8 cellular contexts compared by ENCODE assay signal in the genomic region with DNA sequence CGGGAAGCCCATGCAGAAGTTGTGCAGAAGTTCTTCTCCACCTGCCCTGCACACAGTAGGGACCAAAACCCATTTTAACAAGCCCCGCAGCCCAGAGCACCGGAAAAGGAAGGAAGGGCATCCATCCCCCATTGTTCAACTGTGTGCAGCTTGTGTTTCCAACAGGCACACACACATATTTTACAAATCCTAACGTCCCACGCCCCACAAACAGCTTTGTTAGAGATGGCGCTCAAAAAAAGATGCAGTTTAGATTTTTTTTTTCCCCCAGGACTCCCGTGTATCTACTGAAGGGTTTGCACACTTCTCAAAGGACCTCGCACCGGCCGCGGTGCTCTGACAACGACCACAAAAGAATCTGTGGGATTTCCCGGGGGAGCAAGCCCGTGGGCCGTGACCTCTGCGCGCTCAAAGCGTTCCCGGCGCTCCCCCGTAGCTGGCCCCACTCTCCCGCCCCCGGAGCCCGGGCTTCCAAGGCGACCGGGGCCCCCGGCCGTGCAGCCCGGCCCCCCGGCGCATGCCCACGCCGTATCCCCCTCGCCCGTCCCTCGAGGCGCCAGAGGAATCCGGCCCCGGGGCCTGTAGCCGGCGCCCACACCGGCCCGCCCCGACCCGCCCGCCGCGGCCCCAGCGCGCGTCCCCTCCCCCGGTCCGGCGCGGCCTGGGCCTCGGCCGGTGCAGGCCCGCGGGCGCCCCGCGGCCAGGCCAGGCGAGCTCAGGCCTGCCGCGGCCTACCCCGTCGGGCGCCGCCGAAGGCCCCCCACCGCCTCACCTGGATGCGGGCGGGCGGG. TPM values are rescaled to one million over a fixed set of nuclear protein-coding genes. Genes with fewer than 3 reads are reported as not detected.
A peak's percentile ranks its signal among the peaks of the same experiment; 100 is the strongest.
DNase-seq lines count a peak whose midpoint lies in the region; ATAC-seq, FAIRE-seq and TF ChIP-seq lines count a peak whose summit lies in the region.

No MANE protein-coding gene starts in this region.

- H3K27me3 ChIP-seq in dorsolateral prefrontal cortex (no peaks in the 10 kb centered on the region), upper lobe of left lung (no peaks in the 10 kb centered on the region)

- peaks cover 19% of the 10 kb centered on the region for H3K4me1 ChIP-seq in A549
- peaks cover 29% of the 10 kb centered on the region for H3K4me1 ChIP-seq in mucosa of descending colon (ENCODE audit: low read depth)
- peaks cover 43 to 53% (median 47%) of the 10 kb centered on the region in 4 donors for H3K4me1 ChIP-seq in upper lobe of left lung

- H3K27ac Mint-ChIP-seq in T-helper 2 cell treated with Interferon-gamma antibody and Interleukin-4, amounts not matched to agents 5 μg/mL and 100 μg/mL, for 36 hours = peak overlapping the region; percentile 86

- no peaks in the 10 kb centered on the region for H3K9me3 Mint-ChIP-seq in T-helper 2 cell treated with Interferon-gamma antibody and Interleukin-4, amounts not matched to agents 5 μg/mL and 100 μg/mL, for 36 hours

- peak overlapping the region; percentile 58 for H3K4me3 ChIP-seq in A549
- peak overlapping the region; percentile 50 to 98 (median 79) for H3K4me3 ChIP-seq in dorsolateral prefrontal cortex
- H3K4me3 ChIP-seq in mucosa of descending colon = peak overlapping the region; percentile 59
- peak overlapping the region; percentile 27 to 96 (median 88) for H3K4me3 ChIP-seq in upper lobe of left lung

- intact Hi-C loops in dorsolateral prefrontal cortex (cut with DNase I) (loop anchor here (5.0 to 10.0 kb wide), 3 partner anchors 63 to 250 kb away; a partner anchor contains a TSS), mucosa of descending colon (cut with DNase I, micrococcal nuclease) (no loop called here)

- TF ChIP-seq CTCF in A549 (IDR thresholded peaks at IDR 0.05) = no peak
- no peak for TF ChIP-seq CTCF in dorsolateral prefrontal cortex (IDR thresholded peaks at IDR 0.05 in 54 of 56, conservative IDR thresholded peaks at IDR 0.05 in 2 of 56; ENCODE audit: low read depth in 1 of 56, partially characterized antibody in 56 of 56)
- no peak for TF ChIP-seq CTCF in mucosa of descending colon (IDR thresholded peaks at IDR 0.05)
- TF ChIP-seq CTCF in upper lobe of left lung (IDR thresholded peaks at IDR 0.05) = no peak

- no peak for DNase-seq in A549 (ENCODE audit: low read depth in 1 of 2, low spot score in 1 of 2)
- DNase-seq in T-helper 2 cell treated with Interferon-gamma antibody and Interleukin-4, amounts not matched to agents 5 μg/mL and 100 μg/mL, for 36 hours (ENCODE audit: low spot score) = peak; percentile 46
- no peak for DNase-seq in dorsolateral prefrontal cortex
- peak in 2 of 3 donors; percentile 12 to 41 for DNase-seq in mucosa of descending colon
- DNase-seq in upper lobe of left lung = peak in 1 of 2 donors; percentile 87
- no peak for DNase-seq in islet precursor cell

- H3K9me3 ChIP-seq in A549 = no peaks in the 10 kb centered on the region
- H3K9me3 ChIP-seq in mucosa of descending colon = no peaks in the 10 kb centered on the region
- no peaks in the 10 kb centered on the region for H3K9me3 ChIP-seq in upper lobe of left lung

- H3K4me3 Mint-ChIP-seq in T-helper 2 cell treated with Interferon-gamma antibody and Interleukin-4, amounts not matched to agents 5 μg/mL and 100 μg/mL, for 36 hours = peak overlapping the region; percentile 99

- ATAC-seq in A549 = peak in 1 of 2 experiments; percentile 66; a peak in 3 of 6 replicates
- peak; percentile 22 for ATAC-seq in GM18867 (IDR thresholded peaks at IDR 0.05; ENCODE audit: unreplicated experiment)
- peak; percentile 22 for ATAC-seq in HG03135 (IDR thresholded peaks at IDR 0.05; ENCODE audit: unreplicated experiment)
- ATAC-seq in mucosa of descending colon = peak; percentile 9
- ATAC-seq in upper lobe of left lung (ENCODE audit: low FRiP score in 2 of 2) = peak in 1 of 2 donors; percentile 4

- no peak for TF ChIP-seq RAD21 in A549 (conservative IDR thresholded peaks at IDR 0.05 in 1 of 2, IDR thresholded peaks at IDR 0.05 in 1 of 2)

- peak overlapping the region; percentile 80 for H3K4me2 ChIP-seq in A549

- H3K36me3 ChIP-seq in mucosa of descending colon (ENCODE audit: low read depth) = no peaks in the 10 kb centered on the region
- H3K36me3 ChIP-seq in upper lobe of left lung = no peaks in the 10 kb centered on the region

- H3K27ac ChIP-seq in A549 (peak overlapping the region; percentile 89 to 99), dorsolateral prefrontal cortex (peak overlapping the region in 28 of 59 donors; percentile 1 to 84 (median 60)), upper lobe of left lung (peak overlapping the region; percentile 67 to 90 (median 78))

- TF ChIP-seq EP300 in A549 (IDR thresholded peaks at IDR 0.05) (no peak), upper lobe of left lung (IDR thresholded peaks at IDR 0.05) (no peak)

- H3K27me3 Mint-ChIP-seq in T-helper 2 cell treated with Interferon-gamma antibody and Interleukin-4, amounts not matched to agents 5 μg/mL and 100 μg/mL, for 36 hours (ENCODE audit: low read depth) = no peaks in the 10 kb centered on the region

- WGBS in A549 (ENCODE audit: missing lambda C conversion rate) = 0% methylated on average over 7 of the region's 74 CpGs
- WGBS in upper lobe of left lung, 2 donors = 0% methylated on average over 4 to 23 of the region's 74 CpGs

- TF ChIP-seq POLR2A in A549 (IDR thresholded peaks at IDR 0.05; ENCODE audit: low read length) = no peak
- no peak for TF ChIP-seq POLR2A in upper lobe of left lung (IDR thresholded peaks at IDR 0.05)

- peaks cover 30% of the 10 kb centered on the region for H3K4me1 Mint-ChIP-seq in T-helper 2 cell treated with Interferon-gamma antibody and Interleukin-4, amounts not matched to agents 5 μg/mL and 100 μg/mL, for 36 hours (ENCODE audit: low read depth)

- CTCF ChIA-PET in A549 (lab: Yijun Ruan, JAX) = interaction anchor here (0.8 to 4.1 kb wide), 5 partner anchors 10 to 60 kb away, joined by 3 to 28 read pairs (median 3); a partner anchor contains a TSS

- peaks cover 14% of the 10 kb centered on the region for H3K36me3 Mint-ChIP-seq in T-helper 2 cell treated with Interferon-gamma antibody and Interleukin-4, amounts not matched to agents 5 μg/mL and 100 μg/mL, for 36 hours (ENCODE audit: low read depth)

- POLR2A ChIA-PET in A549 (lab: Yijun Ruan, JAX) = interaction anchor here (1.6 kb wide), 1 partner anchor 61 kb away, joined by 15 read pairs; a partner anchor contains a TSS

- FAIRE-seq in A549 (lab: Jason Lieb, UNC) = no peak

TF ChIP-seq in A549, 52 proteins besides CTCF, POLR2A, EP300 and RAD21 (continues in another document):
- TF ChIP-seq ZFP36 (IDR thresholded peaks at IDR 0.05; ENCODE audit: borderline replicate concordance, partially characterized antibody) (no peak), ESRRA (IDR thresholded peaks at IDR 0.05; ENCODE audit: borderline replicate concordance, low read length) (no peak), PHF8 (IDR thresholded peaks at IDR 0.05; ENCODE audit: borderline replicate concordance, low read depth) (no peak), SREBF2 (IDR thresholded peaks at IDR 0.05) (no peak), JUN (IDR thresholded peaks at IDR 0.05) (no peak)
- TF ChIP-seq, protein P1, sequence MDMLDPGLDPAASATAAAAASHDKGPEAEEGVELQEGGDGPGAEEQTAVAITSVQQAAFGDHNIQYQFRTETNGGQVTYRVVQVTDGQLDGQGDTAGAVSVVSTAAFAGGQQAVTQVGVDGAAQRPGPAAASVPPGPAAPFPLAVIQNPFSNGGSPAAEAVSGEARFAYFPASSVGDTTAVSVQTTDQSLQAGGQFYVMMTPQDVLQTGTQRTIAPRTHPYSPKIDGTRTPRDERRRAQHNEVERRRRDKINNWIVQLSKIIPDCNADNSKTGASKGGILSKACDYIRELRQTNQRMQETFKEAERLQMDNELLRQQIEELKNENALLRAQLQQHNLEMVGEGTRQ (IDR thresholded peaks at IDR 0.05) = no peak
- TF ChIP-seq, protein P2, sequence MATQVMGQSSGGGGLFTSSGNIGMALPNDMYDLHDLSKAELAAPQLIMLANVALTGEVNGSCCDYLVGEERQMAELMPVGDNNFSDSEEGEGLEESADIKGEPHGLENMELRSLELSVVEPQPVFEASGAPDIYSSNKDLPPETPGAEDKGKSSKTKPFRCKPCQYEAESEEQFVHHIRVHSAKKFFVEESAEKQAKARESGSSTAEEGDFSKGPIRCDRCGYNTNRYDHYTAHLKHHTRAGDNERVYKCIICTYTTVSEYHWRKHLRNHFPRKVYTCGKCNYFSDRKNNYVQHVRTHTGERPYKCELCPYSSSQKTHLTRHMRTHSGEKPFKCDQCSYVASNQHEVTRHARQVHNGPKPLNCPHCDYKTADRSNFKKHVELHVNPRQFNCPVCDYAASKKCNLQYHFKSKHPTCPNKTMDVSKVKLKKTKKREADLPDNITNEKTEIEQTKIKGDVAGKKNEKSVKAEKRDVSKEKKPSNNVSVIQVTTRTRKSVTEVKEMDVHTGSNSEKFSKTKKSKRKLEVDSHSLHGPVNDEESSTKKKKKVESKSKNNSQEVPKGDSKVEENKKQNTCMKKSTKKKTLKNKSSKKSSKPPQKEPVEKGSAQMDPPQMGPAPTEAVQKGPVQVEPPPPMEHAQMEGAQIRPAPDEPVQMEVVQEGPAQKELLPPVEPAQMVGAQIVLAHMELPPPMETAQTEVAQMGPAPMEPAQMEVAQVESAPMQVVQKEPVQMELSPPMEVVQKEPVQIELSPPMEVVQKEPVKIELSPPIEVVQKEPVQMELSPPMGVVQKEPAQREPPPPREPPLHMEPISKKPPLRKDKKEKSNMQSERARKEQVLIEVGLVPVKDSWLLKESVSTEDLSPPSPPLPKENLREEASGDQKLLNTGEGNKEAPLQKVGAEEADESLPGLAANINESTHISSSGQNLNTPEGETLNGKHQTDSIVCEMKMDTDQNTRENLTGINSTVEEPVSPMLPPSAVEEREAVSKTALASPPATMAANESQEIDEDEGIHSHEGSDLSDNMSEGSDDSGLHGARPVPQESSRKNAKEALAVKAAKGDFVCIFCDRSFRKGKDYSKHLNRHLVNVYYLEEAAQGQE (IDR thresholded peaks at IDR 0.05) = no peak

RNA-seq across cellular contexts. Expression of a gene that starts 0.5 kb away (rescaled TPM):
- 39.3 and 44.4 TPM in 2 replicates for polyA plus RNA-seq in A549 (2011; rRNA removed)
- 54.2 and 60.8 TPM in 2 replicates for polyA plus RNA-seq in A549 (2012; cell fraction: cytosol; rRNA removed)
- polyA plus RNA-seq in A549 (2012; cell fraction: nucleus; rRNA removed) = 45.8 TPM in 2 replicates
- polyA plus RNA-seq in A549 (2017; fragmentation: RNase III; extraction: RNeasy Plus Mini Kit Qiagen cat#74134 plus additional on column Dnase treatment) = 55.6 to 58.9 TPM (median 57.3 TPM) in 3 replicates
- polyA minus RNA-seq in A549 (2011; rRNA and poly(A)+ RNA removed) = 54.8 and 56.3 TPM in 2 replicates
- 10 to 100 TPM; 43.9 to 65.7 (median 53.2) TPM for total RNA-seq in dorsolateral prefrontal cortex
- total RNA-seq in mucosa of descending colon = 10 to 100 TPM; 43.9 to 63.9 (median 58.7) TPM
- 10 to 100 TPM; 21.0 to 71.1 (median 36.1) TPM for total RNA-seq in upper lobe of left lung

RNA-seq across cellular contexts. Expression of a gene that starts 47.6 kb away (rescaled TPM):
- polyA plus RNA-seq in A549 (2011; rRNA removed) (not detected in 2 replicates), A549 (2017; fragmentation: RNase III; extraction: RNeasy Plus Mini Kit Qiagen cat#74134 plus additional on column Dnase treatment) (not detected in 3 replicates)
- not detected in 2 replicates for polyA plus RNA-seq in A549 (2012; cell fraction: cytosol; rRNA removed)
- polyA plus RNA-seq in A549 (2012; cell fraction: nucleus; rRNA removed) = 0.24 TPM in 1 of 2 replicates, not detected in the other
- not detected in 2 replicates for polyA minus RNA-seq in A549 (2011; rRNA and poly(A)+ RNA removed)
- total RNA-seq in dorsolateral prefrontal cortex (1 to 10 TPM in 6 of 120 experiments, under 1 TPM in 9, not detected in 105; 0.57 to 4.9 (median 0.88) TPM), mucosa of descending colon (not detected), upper lobe of left lung (not detected)

Comparison
In these comparisons a context has a peak if more than half of its experiments do, and no peak if none do; other contexts are left out.
1. DNase-seq: peak in T-helper 2 cell treated with Interferon-gamma antibody and Interleukin-4, amounts not matched to agents 5 μg/mL and 100 μg/mL, for 36 hours (single experiment) and mucosa of descending colon (2 of 3); none in A549 (0 of 2), dorsolateral prefrontal cortex (0 of 10) and islet precursor cell (single experiment).
2. intact Hi-C loops: an anchor here in dorsolateral prefrontal cortex (5.0 to 10.0 kb wide); none called in mucosa of descending colon.
3. Peak in every context shown above with its lines, with median percentiles within 50 percentile points of each other: H3K4me3 ChIP-seq.